ENCODE assay signal across 28 cellular contexts in genomic region chr11:89125298-89125697, GRCh38. TPM values are rescaled to one million over a fixed set of nuclear protein-coding genes. Genes with fewer than 3 reads are reported as not detected.
"Had no signal": no experiment of that assay in that cellular context is flagged by ENCODE, and none has a peak within 500 bp of the region (broad histone marks: within the 10 kb centered on the region; RNA-seq: fewer than 3 reads in every experiment).

No MANE protein-coding gene starts in this region.

- H3K4me1 Mint-ChIP-seq: activated naive CD8-positive, alpha-beta T cell treated with anti-CD3 and anti-CD28 coated beads, Interleukin-2, amount 10 ng/mL, durations not matched to agents 7 days and 5 days had no signal

- H3K4me3 Mint-ChIP-seq: activated CD8-positive, alpha-beta T cell treated with anti-CD3 and anti-CD28 coated beads for 36 hours; activated naive CD8-positive, alpha-beta T cell treated with anti-CD3 and anti-CD28 coated beads, Interleukin-2, amount 10 ng/mL, durations not matched to agents 7 days and 5 days had no signal

- H3K4me1 ChIP-seq: adrenal gland had no signal

- ATAC-seq: activated CD4-positive, CD25-positive, alpha-beta regulatory T cell treated with anti-CD3 and anti-CD28 coated beads, Interleukin-2, amount 50 U/mL, for 24 hours; activated CD8-positive, alpha-beta T cell treated with anti-CD3 and anti-CD28 coated beads for 36 hours had no signal

- H3K27me3 Mint-ChIP-seq: activated naive CD8-positive, alpha-beta T cell treated with anti-CD3 and anti-CD28 coated beads, Interleukin-2, amount 10 ng/mL, durations not matched to agents 7 days and 5 days had no signal

- H3K9me3 ChIP-seq: adrenal gland had no signal

- DNase-seq: activated CD4-positive, alpha-beta T cell treated with anti-CD3 and anti-CD28 coated beads for 4 hours; activated CD8-positive, alpha-beta memory T cell treated with anti-CD3 and anti-CD28 coated beads, Interleukin-2, amount 50 U/mL, for 48 hours; activated CD8-positive, alpha-beta T cell treated with anti-CD3 and anti-CD28 coated beads for 36 hours; activated naive CD4-positive, alpha-beta T cell treated with anti-CD3 and anti-CD28 coated beads, Interleukin-2, amount 50 U/mL, for 16 hours; activated naive CD8-positive, alpha-beta T cell treated with anti-CD3 and anti-CD28 coated beads, Interleukin-2, amount 10 ng/mL, durations not matched to agents 7 days and 5 days; activated T-cell treated with anti-CD3 and anti-CD28 coated beads, Interleukin-2, amount 50 U/mL, for 1 hour; adrenal gland; anterior cingulate cortex; cerebellar nuclear complex; MG63; MV-4-11; NCI-H1092 treated with DMSO at 0.1 percent for 48 hours; NCI-H1436; NCI-H1694 treated with DMSO at 0.1 percent for 48 hours; NCI-H2029 treated with DMSO at 0.1 percent for 48 hours; NCI-H345; NCI-H510A; NCI-H526 treated with DMSO at 0.1 percent for 48 hours; NCI-H82; SIG-M5; T-helper 1 cell; WERI-Rb-1 had no signal

- H3K36me3 Mint-ChIP-seq: activated naive CD8-positive, alpha-beta T cell treated with anti-CD3 and anti-CD28 coated beads, Interleukin-2, amount 10 ng/mL, durations not matched to agents 7 days and 5 days had no signal

- H3K27me3 ChIP-seq: adrenal gland, MG63 had no signal

- H3K27ac ChIP-seq: adrenal gland, SK-N-MC, WERI-Rb-1 had no signal

- H3K9me3 Mint-ChIP-seq: activated naive CD8-positive, alpha-beta T cell treated with anti-CD3 and anti-CD28 coated beads, Interleukin-2, amount 10 ng/mL, durations not matched to agents 7 days and 5 days had no signal

- H3K27ac Mint-ChIP-seq: activated CD8-positive, alpha-beta T cell treated with anti-CD3 and anti-CD28 coated beads for 36 hours; activated naive CD8-positive, alpha-beta T cell treated with anti-CD3 and anti-CD28 coated beads, Interleukin-2, amount 10 ng/mL, durations not matched to agents 7 days and 5 days had no signal

RNA-seq across cellular contexts. Expression of gene TYR, which starts 52.4 kb away (rescaled TPM):
- total RNA-seq: activated CD8-positive, alpha-beta T cell treated with anti-CD3 and anti-CD28 coated beads for 36 hours; activated naive CD8-positive, alpha-beta T cell treated with anti-CD3 and anti-CD28 coated beads, Interleukin-2, amount 10 ng/mL, durations not matched to agents 7 days and 5 days; adrenal gland; cardiac septum; OCI-LY7; T-helper 2 cell treated with Interferon-gamma antibody and Interleukin-4, amounts not matched to agents 100 ng/mL and 5 ng/mL, for 36 hours had no signal
- polyA plus RNA-seq: adrenal gland had no signal

RNA-seq across cellular contexts. Expression of gene GRM5, which starts 59.5 kb away (rescaled TPM):
- total RNA-seq: activated CD8-positive, alpha-beta T cell treated with anti-CD3 and anti-CD28 coated beads for 36 hours; activated naive CD8-positive, alpha-beta T cell treated with anti-CD3 and anti-CD28 coated beads, Interleukin-2, amount 10 ng/mL, durations not matched to agents 7 days and 5 days; OCI-LY7; RPMI7951; T-helper 2 cell treated with Interferon-gamma antibody and Interleukin-4, amounts not matched to agents 100 ng/mL and 5 ng/mL, for 36 hours had no signal
